Comparison of ENCODE assay signal across 2 cellular contexts in the genomic region with DNA sequence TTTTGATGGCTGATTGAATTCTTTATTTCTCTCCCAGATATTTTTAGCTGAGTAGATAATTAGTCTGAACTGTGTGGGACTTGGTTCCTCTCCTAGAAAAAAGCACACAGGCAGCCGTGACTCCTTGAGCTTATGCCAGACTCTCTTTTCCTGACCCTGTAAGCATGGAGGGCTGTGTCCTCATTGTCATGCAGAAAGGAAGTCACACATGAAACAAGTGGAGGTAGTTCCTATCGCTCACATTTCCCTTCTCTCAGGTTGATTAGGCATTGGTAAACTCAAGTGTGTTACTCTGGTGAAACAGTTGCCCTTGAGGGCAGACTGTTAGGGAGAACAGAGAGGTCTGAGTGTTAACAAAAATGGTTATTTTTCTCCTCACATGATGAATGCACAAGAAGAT.
TF ChIP-seq lines count a peak whose summit lies in the region.

No MANE protein-coding gene starts in this region.

TF ChIP-seq in GM12878, 131 proteins besides CTCF, POLR2A, EP300 and RAD21 (continues in another document):
- TF ChIP-seq, protein P1, sequence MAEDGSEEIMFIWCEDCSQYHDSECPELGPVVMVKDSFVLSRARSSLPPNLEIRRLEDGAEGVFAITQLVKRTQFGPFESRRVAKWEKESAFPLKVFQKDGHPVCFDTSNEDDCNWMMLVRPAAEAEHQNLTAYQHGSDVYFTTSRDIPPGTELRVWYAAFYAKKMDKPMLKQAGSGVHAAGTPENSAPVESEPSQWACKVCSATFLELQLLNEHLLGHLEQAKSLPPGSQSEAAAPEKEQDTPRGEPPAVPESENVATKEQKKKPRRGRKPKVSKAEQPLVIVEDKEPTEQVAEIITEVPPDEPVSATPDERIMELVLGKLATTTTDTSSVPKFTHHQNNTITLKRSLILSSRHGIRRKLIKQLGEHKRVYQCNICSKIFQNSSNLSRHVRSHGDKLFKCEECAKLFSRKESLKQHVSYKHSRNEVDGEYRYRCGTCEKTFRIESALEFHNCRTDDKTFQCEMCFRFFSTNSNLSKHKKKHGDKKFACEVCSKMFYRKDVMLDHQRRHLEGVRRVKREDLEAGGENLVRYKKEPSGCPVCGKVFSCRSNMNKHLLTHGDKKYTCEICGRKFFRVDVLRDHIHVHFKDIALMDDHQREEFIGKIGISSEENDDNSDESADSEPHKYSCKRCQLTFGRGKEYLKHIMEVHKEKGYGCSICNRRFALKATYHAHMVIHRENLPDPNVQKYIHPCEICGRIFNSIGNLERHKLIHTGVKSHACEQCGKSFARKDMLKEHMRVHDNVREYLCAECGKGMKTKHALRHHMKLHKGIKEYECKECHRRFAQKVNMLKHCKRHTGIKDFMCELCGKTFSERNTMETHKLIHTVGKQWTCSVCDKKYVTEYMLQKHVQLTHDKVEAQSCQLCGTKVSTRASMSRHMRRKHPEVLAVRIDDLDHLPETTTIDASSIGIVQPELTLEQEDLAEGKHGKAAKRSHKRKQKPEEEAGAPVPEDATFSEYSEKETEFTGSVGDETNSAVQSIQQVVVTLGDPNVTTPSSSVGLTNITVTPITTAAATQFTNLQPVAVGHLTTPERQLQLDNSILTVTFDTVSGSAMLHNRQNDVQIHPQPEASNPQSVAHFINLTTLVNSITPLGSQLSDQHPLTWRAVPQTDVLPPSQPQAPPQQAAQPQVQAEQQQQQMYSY (CRISPR knock-in tag; IDR thresholded peaks at IDR 0.05), result no peak
- TF ChIP-seq WRNIP1 (IDR thresholded peaks at IDR 0.05; ENCODE audit: borderline replicate concordance, low read depth, low read length) (no peak), KDM1A (IDR thresholded peaks at IDR 0.05; ENCODE audit: borderline replicate concordance) (no peak), SIX5 (IDR thresholded peaks at IDR 0.05; ENCODE audit: low read depth, low read length, severe bottlenecking) (no peak), NR2F1 (conservative IDR thresholded peaks at IDR 0.05) (no peak), ZZZ3 (IDR thresholded peaks at IDR 0.05; ENCODE audit: control insufficient read depth, insufficient read length, low read depth) (no peak), SMAD5 (IDR thresholded peaks at IDR 0.05; ENCODE audit: low read depth) (no peak), HDAC6 (IDR thresholded peaks at IDR 0.05; ENCODE audit: unreplicated experiment) (no peak), TCF3 (IDR thresholded peaks at IDR 0.05; ENCODE audit: borderline replicate concordance, insufficient read depth, low read depth, low read length) (no peak), JUND (IDR thresholded peaks at IDR 0.05; ENCODE audit: low read depth, low read length) (no peak)
- TF ChIP-seq, protein P2, sequence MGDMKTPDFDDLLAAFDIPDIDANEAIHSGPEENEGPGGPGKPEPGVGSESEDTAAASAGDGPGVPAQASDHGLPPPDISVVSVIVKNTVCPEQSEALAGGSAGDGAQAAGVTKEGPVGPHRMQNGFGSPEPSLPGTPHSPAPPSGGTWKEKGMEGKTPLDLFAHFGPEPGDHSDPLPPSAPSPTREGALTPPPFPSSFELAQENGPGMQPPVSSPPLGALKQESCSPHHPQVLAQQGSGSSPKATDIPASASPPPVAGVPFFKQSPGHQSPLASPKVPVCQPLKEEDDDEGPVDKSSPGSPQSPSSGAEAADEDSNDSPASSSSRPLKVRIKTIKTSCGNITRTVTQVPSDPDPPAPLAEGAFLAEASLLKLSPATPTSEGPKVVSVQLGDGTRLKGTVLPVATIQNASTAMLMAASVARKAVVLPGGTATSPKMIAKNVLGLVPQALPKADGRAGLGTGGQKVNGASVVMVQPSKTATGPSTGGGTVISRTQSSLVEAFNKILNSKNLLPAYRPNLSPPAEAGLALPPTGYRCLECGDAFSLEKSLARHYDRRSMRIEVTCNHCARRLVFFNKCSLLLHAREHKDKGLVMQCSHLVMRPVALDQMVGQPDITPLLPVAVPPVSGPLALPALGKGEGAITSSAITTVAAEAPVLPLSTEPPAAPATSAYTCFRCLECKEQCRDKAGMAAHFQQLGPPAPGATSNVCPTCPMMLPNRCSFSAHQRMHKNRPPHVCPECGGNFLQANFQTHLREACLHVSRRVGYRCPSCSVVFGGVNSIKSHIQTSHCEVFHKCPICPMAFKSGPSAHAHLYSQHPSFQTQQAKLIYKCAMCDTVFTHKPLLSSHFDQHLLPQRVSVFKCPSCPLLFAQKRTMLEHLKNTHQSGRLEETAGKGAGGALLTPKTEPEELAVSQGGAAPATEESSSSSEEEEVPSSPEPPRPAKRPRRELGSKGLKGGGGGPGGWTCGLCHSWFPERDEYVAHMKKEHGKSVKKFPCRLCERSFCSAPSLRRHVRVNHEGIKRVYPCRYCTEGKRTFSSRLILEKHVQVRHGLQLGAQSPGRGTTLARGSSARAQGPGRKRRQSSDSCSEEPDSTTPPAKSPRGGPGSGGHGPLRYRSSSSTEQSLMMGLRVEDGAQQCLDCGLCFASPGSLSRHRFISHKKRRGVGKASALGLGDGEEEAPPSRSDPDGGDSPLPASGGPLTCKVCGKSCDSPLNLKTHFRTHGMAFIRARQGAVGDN (IDR thresholded peaks at IDR 0.05), result no peak
- TF ChIP-seq, protein P3, sequence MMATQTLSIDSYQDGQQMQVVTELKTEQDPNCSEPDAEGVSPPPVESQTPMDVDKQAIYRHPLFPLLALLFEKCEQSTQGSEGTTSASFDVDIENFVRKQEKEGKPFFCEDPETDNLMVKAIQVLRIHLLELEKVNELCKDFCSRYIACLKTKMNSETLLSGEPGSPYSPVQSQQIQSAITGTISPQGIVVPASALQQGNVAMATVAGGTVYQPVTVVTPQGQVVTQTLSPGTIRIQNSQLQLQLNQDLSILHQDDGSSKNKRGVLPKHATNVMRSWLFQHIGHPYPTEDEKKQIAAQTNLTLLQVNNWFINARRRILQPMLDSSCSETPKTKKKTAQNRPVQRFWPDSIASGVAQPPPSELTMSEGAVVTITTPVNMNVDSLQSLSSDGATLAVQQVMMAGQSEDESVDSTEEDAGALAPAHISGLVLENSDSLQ (IDR thresholded peaks at IDR 0.05), result no peak
- TF ChIP-seq, protein P4, sequence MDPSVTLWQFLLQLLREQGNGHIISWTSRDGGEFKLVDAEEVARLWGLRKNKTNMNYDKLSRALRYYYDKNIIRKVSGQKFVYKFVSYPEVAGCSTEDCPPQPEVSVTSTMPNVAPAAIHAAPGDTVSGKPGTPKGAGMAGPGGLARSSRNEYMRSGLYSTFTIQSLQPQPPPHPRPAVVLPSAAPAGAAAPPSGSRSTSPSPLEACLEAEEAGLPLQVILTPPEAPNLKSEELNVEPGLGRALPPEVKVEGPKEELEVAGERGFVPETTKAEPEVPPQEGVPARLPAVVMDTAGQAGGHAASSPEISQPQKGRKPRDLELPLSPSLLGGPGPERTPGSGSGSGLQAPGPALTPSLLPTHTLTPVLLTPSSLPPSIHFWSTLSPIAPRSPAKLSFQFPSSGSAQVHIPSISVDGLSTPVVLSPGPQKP (IDR thresholded peaks at IDR 0.05; ENCODE audit: low read depth, low read length), result no peak

TF ChIP-seq in HEK293T, 16 proteins besides CTCF, POLR2A, EP300 and RAD21:
- TF ChIP-seq LEF1 (IDR thresholded peaks at IDR 0.05; ENCODE audit: borderline replicate concordance) (no peak), SP1 (IDR thresholded peaks at IDR 0.05) (no peak), HDGF (IDR thresholded peaks at IDR 0.05; ENCODE audit: borderline replicate concordance) (no peak)
- TF ChIP-seq, protein P3 (IDR thresholded peaks at IDR 0.05), result no peak
